Comparison of ENCODE assay signal across 1 cellular context in the genomic region with DNA sequence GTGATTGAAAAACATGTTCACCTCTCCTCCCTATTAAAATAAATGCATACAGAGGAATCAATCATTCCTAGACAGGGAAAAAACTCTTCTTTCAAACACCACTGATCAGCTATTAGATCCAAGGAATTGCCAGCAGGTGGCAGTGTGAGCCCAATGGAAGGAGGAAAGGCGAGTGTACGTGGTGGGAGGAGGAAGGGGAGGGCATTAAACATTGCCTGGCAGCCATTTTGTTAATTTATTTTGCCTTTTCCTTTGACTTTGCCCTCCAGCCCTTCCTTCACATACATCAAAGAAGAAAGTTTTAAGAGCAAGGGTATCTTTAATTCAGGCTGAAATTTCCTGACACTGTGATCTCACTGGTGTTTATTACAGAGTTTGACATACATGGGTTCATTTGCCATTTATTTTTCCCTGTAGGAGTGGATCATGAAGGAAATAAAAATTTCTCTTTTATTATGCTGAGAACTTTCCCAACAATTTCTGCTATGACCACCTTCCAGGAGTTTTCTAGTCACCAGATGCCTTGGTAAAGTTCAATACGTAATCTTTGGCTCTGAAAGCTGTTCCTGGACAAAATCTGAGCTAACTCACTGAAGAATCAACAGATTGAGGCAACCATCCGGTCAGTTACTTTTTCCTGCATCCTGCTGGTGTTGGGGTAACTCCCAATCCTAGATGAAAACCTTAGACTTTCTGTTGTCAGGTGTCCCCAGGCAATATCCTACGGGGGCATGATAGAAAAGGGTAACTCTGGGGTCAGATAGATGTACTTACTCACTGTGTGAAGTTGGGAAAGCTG.
TF ChIP-seq lines count a peak whose summit lies in the region.

No MANE protein-coding gene starts in this region.

TF ChIP-seq in K562, 482 proteins besides CTCF, POLR2A, EP300 and RAD21 (continued from another document and continues in another):
- TF ChIP-seq, protein P1, sequence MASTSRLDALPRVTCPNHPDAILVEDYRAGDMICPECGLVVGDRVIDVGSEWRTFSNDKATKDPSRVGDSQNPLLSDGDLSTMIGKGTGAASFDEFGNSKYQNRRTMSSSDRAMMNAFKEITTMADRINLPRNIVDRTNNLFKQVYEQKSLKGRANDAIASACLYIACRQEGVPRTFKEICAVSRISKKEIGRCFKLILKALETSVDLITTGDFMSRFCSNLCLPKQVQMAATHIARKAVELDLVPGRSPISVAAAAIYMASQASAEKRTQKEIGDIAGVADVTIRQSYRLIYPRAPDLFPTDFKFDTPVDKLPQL (IDR thresholded peaks at IDR 0.05; ENCODE audit: extremely low read depth, insufficient read length), result no peak
- TF ChIP-seq ILF3 (IDR thresholded peaks at IDR 0.05; ENCODE audit: borderline replicate concordance) (0 out of 2 replicates have a peak, but pooled peaks have one; percentile 49), SRSF9 (IDR thresholded peaks at IDR 0.05; ENCODE audit: borderline replicate concordance, low read depth, low read length) (no peak), SIN3B (IDR thresholded peaks at IDR 0.05; ENCODE audit: low read depth) (no peak; the same call in 1 of the 2 replicates), ZNF76 (CRISPR knock-in tag; IDR thresholded peaks at IDR 0.05; ENCODE audit: borderline replicate concordance) (no peak), ESRRA (IDR thresholded peaks at IDR 0.05; ENCODE audit: borderline replicate concordance, low read depth) (no peak; the same call in 1 of the 2 replicates), FOXK1 (CRISPR knock-in tag; IDR thresholded peaks at IDR 0.05; ENCODE audit: borderline replicate concordance) (no peak), POLR2AphosphoS5 (IDR thresholded peaks at IDR 0.05; ENCODE audit: control insufficient read depth, insufficient read depth, low read depth, low read length) (no peak), CCNT2 (IDR thresholded peaks at IDR 0.05; ENCODE audit: borderline replicate concordance, extremely low read depth, insufficient read length, low read depth, low read length) (no peak), EWSR1 (IDR thresholded peaks at IDR 0.05; ENCODE audit: borderline replicate concordance, low read depth, partially characterized antibody) (no peak), NFRKB (IDR thresholded peaks at IDR 0.05; ENCODE audit: low read depth) (peak; percentile 95), CHD1 (IDR thresholded peaks at IDR 0.05; ENCODE audit: low read length) (peak; percentile 56), EGR1 (conservative IDR thresholded peaks at IDR 0.05) (peak; percentile 43; the same call in 1 of the 2 replicates), SNRNP70 (optimal IDR thresholded peaks at IDR 0.05; ENCODE audit: low read depth, low read length) (no peak), ZNF57 (CRISPR knock-in tag; IDR thresholded peaks at IDR 0.05) (no peak), ZNF239 (CRISPR knock-in tag; IDR thresholded peaks at IDR 0.05) (0 out of 2 replicates have a peak, but pooled peaks have one; percentile 23), CEBPB (tag; IDR thresholded peaks at IDR 0.05) (no peak), DIDO1 (tag; IDR thresholded peaks at IDR 0.05; ENCODE audit: low read depth) (no peak), KLF13 (tag; IDR thresholded peaks at IDR 0.05; ENCODE audit: borderline replicate concordance, low read depth) (no peak), ZBTB1 (CRISPR knock-in tag; IDR thresholded peaks at IDR 0.05; ENCODE audit: borderline replicate concordance, low read depth) (no peak), HLTF (IDR thresholded peaks at IDR 0.05) (no peak), ZNF408 (CRISPR knock-in tag; IDR thresholded peaks at IDR 0.05; ENCODE audit: low read depth) (no peak), MYC (IDR thresholded peaks at IDR 0.05; ENCODE audit: low read depth, low read length) (peak; percentile 75), MYC (CRISPR knock-in tag; IDR thresholded peaks at IDR 0.05; ENCODE audit: borderline replicate concordance, low read depth) (no peak), NELFE (IDR thresholded peaks at IDR 0.05; ENCODE audit: insufficient read depth, insufficient read length) (no peak), GTF2F1 (IDR thresholded peaks at IDR 0.05; ENCODE audit: low read depth, low read length) (no peak), U2AF2 (optimal IDR thresholded peaks at IDR 0.05; ENCODE audit: low read depth, low read length) (no peak), FOSL1 (tag; conservative IDR thresholded peaks at IDR 0.05) (peak; percentile 26; the same call in 1 of the 2 replicates), ZNF124 (CRISPR knock-in tag; IDR thresholded peaks at IDR 0.05) (no peak), TAF1 (IDR thresholded peaks at IDR 0.05; ENCODE audit: control insufficient read depth, extremely low read depth, insufficient read depth, low read length, severe bottlenecking) (no peak), HDAC8 (tag; IDR thresholded peaks at IDR 0.05) (no peak), NR3C1 (CRISPR knock-in tag; IDR thresholded peaks at IDR 0.05) (no peak), SP1 (CRISPR knock-in tag; IDR thresholded peaks at IDR 0.05) (peak; percentile 39; the same call in 1 of the 2 replicates)
- TF ChIP-seq, protein P2, sequence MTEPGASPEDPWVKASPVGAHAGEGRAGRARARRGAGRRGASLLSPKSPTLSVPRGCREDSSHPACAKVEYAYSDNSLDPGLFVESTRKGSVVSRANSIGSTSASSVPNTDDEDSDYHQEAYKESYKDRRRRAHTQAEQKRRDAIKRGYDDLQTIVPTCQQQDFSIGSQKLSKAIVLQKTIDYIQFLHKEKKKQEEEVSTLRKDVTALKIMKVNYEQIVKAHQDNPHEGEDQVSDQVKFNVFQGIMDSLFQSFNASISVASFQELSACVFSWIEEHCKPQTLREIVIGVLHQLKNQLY (CRISPR knock-in tag; conservative IDR thresholded peaks at IDR 0.05), result no peak
- TF ChIP-seq, protein P3, sequence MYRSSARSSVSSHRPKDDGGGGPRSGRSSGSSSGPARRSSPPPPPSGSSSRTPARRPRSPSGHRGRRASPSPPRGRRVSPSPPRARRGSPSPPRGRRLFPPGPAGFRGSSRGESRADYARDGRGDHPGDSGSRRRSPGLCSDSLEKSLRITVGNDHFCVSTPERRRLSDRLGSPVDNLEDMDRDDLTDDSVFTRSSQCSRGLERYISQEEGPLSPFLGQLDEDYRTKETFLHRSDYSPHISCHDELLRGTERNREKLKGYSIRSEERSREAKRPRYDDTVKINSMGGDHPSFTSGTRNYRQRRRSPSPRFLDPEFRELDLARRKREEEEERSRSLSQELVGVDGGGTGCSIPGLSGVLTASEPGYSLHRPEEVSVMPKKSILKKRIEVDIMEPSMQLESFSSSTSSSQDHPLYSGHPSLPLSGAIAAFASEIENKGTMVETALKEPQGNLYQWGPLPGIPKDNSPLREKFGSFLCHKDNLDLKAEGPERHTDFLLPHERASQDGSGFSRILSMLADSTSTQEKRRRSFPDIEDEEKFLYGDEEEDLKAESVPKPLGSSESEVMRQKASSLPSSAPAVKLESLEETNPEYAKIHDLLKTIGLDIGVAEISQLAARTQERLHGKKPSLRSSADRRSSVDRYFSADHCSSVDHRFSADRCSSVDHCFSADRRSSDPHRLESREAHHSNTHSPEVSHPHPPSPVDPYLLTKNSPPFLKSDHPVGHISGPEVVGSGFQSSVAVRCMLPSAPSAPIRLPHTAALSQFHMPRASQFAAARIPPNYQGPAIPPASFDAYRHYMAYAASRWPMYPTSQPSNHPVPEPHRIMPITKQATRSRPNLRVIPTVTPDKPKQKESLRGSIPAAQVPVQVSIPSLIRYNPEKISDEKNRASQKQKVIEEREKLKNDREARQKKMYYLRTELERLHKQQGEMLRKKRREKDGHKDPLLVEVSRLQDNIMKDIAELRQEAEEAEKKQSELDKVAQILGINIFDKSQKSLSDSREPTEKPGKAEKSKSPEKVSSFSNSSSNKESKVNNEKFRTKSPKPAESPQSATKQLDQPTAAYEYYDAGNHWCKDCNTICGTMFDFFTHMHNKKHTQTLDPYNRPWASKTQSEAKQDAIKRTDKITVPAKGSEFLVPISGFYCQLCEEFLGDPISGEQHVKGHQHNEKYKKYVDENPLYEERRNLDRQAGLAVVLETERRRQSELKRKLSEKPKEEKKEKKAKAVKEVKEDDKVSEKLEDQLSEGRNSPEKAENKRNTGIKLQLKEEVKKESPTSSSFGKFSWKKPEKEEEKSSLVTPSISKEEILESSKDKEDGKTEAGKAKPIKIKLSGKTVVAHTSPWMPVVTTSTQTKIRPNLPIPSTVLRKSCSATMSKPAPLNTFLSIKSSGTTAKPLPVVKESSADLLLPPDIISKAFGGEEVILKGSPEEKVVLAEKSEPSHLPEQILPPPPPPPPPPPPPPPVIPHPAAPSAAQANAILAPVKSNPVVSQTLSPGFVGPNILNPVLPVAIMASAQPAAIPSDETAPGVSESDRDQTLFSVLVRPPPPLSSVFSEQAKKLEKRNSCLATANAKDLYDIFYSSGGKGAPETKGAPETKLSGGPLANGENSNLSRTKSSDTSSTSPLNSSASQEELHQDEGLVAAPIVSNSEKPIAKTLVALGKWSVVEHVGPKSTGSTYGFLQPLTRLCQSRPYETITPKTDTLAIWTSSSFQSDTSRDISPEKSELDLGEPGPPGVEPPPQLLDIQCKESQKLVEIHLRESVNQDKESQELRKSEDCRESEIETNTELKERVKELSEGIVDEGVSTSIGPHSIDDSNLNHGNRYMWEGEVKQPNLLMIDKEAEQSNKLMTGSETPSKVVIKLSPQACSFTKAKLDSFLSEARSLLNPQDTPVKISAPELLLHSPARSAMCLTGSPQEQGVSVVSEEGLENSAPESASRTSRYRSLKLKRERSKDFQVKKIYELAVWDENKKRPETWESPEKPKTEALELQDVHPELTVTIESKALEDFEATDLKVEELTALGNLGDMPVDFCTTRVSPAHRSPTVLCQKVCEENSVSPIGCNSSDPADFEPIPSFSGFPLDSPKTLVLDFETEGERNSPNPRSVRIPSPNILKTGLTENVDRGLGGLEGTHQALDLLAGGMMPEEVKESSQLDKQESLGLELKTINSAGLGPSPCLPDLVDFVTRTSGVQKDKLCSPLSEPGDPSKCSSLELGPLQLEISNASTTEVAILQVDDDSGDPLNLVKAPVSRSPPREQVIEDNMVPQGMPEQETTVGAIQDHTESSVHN (IDR thresholded peaks at IDR 0.05; ENCODE audit: borderline replicate concordance in 1 of 2, low read depth in 1 of 2), result no peak; a peak in 1 of 4 replicates
- TF ChIP-seq, protein P4, sequence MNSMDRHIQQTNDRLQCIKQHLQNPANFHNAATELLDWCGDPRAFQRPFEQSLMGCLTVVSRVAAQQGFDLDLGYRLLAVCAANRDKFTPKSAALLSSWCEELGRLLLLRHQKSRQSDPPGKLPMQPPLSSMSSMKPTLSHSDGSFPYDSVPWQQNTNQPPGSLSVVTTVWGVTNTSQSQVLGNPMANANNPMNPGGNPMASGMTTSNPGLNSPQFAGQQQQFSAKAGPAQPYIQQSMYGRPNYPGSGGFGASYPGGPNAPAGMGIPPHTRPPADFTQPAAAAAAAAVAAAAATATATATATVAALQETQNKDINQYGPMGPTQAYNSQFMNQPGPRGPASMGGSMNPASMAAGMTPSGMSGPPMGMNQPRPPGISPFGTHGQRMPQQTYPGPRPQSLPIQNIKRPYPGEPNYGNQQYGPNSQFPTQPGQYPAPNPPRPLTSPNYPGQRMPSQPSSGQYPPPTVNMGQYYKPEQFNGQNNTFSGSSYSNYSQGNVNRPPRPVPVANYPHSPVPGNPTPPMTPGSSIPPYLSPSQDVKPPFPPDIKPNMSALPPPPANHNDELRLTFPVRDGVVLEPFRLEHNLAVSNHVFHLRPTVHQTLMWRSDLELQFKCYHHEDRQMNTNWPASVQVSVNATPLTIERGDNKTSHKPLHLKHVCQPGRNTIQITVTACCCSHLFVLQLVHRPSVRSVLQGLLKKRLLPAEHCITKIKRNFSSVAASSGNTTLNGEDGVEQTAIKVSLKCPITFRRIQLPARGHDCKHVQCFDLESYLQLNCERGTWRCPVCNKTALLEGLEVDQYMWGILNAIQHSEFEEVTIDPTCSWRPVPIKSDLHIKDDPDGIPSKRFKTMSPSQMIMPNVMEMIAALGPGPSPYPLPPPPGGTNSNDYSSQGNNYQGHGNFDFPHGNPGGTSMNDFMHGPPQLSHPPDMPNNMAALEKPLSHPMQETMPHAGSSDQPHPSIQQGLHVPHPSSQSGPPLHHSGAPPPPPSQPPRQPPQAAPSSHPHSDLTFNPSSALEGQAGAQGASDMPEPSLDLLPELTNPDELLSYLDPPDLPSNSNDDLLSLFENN (IDR thresholded peaks at IDR 0.05; ENCODE audit: low read depth in 2 of 2, low read length in 2 of 2), result 0 out of 4 replicates have a peak, but pooled peaks of 1 of the 2 experiments have one; percentile 53
- TF ChIP-seq, protein P5, sequence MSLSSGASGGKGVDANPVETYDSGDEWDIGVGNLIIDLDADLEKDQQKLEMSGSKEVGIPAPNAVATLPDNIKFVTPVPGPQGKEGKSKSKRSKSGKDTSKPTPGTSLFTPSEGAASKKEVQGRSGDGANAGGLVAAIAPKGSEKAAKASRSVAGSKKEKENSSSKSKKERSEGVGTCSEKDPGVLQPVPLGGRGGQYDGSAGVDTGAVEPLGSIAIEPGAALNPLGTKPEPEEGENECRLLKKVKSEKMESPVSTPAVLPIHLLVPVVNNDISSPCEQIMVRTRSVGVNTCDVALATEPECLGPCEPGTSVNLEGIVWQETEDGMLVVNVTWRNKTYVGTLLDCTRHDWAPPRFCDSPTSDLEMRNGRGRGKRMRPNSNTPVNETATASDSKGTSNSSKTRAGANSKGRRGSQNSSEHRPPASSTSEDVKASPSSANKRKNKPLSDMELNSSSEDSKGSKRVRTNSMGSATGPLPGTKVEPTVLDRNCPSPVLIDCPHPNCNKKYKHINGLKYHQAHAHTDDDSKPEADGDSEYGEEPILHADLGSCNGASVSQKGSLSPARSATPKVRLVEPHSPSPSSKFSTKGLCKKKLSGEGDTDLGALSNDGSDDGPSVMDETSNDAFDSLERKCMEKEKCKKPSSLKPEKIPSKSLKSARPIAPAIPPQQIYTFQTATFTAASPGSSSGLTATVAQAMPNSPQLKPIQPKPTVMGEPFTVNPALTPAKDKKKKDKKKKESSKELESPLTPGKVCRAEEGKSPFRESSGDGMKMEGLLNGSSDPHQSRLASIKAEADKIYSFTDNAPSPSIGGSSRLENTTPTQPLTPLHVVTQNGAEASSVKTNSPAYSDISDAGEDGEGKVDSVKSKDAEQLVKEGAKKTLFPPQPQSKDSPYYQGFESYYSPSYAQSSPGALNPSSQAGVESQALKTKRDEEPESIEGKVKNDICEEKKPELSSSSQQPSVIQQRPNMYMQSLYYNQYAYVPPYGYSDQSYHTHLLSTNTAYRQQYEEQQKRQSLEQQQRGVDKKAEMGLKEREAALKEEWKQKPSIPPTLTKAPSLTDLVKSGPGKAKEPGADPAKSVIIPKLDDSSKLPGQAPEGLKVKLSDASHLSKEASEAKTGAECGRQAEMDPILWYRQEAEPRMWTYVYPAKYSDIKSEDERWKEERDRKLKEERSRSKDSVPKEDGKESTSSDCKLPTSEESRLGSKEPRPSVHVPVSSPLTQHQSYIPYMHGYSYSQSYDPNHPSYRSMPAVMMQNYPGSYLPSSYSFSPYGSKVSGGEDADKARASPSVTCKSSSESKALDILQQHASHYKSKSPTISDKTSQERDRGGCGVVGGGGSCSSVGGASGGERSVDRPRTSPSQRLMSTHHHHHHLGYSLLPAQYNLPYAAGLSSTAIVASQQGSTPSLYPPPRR (CRISPR knock-in tag; IDR thresholded peaks at IDR 0.05; ENCODE audit: borderline replicate concordance), result no peak
- TF ChIP-seq, protein P6, sequence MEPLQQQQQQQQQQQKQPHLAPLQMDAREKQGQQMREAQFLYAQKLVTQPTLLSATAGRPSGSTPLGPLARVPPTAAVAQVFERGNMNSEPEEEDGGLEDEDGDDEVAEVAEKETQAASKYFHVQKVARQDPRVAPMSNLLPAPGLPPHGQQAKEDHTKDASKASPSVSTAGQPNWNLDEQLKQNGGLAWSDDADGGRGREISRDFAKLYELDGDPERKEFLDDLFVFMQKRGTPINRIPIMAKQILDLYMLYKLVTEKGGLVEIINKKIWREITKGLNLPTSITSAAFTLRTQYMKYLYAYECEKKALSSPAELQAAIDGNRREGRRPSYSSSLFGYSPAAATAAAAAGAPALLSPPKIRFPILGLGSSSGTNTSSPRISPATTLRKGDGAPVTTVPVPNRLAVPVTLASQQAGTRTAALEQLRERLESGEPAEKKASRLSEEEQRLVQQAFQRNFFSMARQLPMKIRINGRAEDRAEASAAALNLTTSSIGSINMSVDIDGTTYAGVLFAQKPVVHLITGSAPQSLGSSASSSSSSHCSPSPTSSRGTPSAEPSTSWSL (CRISPR knock-in tag; IDR thresholded peaks at IDR 0.05; ENCODE audit: borderline replicate concordance), result no peak
